9 cellular contexts compared by ENCODE assay signal in genomic region chr11:123519055-123519796, GRCh38.
DNase-seq lines count a peak whose midpoint lies in the region; ATAC-seq and TF ChIP-seq lines count a peak whose summit lies in the region.
"Had no signal": no experiment of that assay in that cellular context is flagged by ENCODE, and none has a peak within 500 bp of the region (broad histone marks: within the 10 kb centered on the region; RNA-seq: fewer than 3 reads in every experiment).

No MANE protein-coding gene starts in this region.

- H3K9me3 ChIP-seq in left ventricle myocardium inferior (replicated peaks) (peaks cover 7% of the 10 kb centered on the region), testis (no peaks in the 10 kb centered on the region)

- POLR2A ChIA-PET in WTC11 (lab: Charles Lee): interaction anchor here (0.7 kb wide), 1 partner anchor 8 kb away, joined by 6 read pairs; no protein-coding TSS in a partner anchor

- H3K27ac ChIP-seq in left ventricle myocardium inferior (replicated peaks) (peak overlapping the region; percentile 86), testis (no peak overlapping the region)

- H3K4me3 ChIP-seq in left ventricle myocardium inferior (no peak overlapping the region), testis (no peak overlapping the region)

- no peak for TF ChIP-seq POLR2A in testis (IDR thresholded peaks at IDR 0.05)

- 32 to 36% methylated on average over 8 to 11 of the region's 11 CpGs for WGBS in testis, 2 donors

- no peak for TF ChIP-seq CTCF in WTC11 (IDR thresholded peaks at IDR 0.05)
- no peak for TF ChIP-seq CTCF in left ventricle myocardium inferior (IDR thresholded peaks at IDR 0.05; ENCODE audit: borderline replicate concordance)
- no peak for TF ChIP-seq CTCF in testis (IDR thresholded peaks at IDR 0.05)

- H3K27ac Mint-ChIP-seq in WTC11: peak overlapping the region; percentile 60; the same call in 1 of the 2 replicates

- peaks cover 36% of the 10 kb centered on the region for H3K4me1 ChIP-seq in left ventricle myocardium inferior
- H3K4me1 ChIP-seq in testis: peaks cover 11% of the 10 kb centered on the region

- no peaks in the 10 kb centered on the region for H3K36me3 Mint-ChIP-seq in WTC11

- intact Hi-C loops in left ventricle myocardium inferior (cut with micrococcal nuclease) (loop anchor here (5.0 kb wide), 1 partner anchor 43 kb away; no protein-coding TSS in a partner anchor), testis (cut with DNase I; ENCODE audit: low total_unique reads) (no loop called here)

- no peaks in the 10 kb centered on the region for H3K27me3 Mint-ChIP-seq in WTC11 (ENCODE audit: low read depth)

- H3K36me3 ChIP-seq in left ventricle myocardium inferior: no peaks in the 10 kb centered on the region
- no peaks in the 10 kb centered on the region for H3K36me3 ChIP-seq in testis (ENCODE audit: low read depth, missing control alignments)

- peak; percentile 71 for ATAC-seq in WTC11

- H3K4me3 Mint-ChIP-seq in WTC11: no peak overlapping the region

- H3K4me1 Mint-ChIP-seq in WTC11: peaks cover 47% of the 10 kb centered on the region

- no peaks in the 10 kb centered on the region for H3K9me3 Mint-ChIP-seq in WTC11

- H3K27me3 ChIP-seq in left ventricle myocardium inferior (ENCODE audit: low read depth) (no peaks in the 10 kb centered on the region), testis (no peaks in the 10 kb centered on the region)

- peak; percentile 24 for DNase-seq in NK-92 treated with Interleukin-12 subunit alpha and Interleukin-12 subunit beta, amount 100 ng/mL, for 24 hours (lab: John Stamatoyannopoulos, UW)
- no peak for DNase-seq in NK-92 (lab: John Stamatoyannopoulos, UW; ENCODE audit: unreplicated experiment)
- no peak for DNase-seq in WTC11 (ENCODE audit: low spot score)
- no peak for DNase-seq in left ventricle myocardium inferior
- DNase-seq in stromal cell of bone marrow (ENCODE audit: low read depth): peak; percentile 39
- DNase-seq in dermis blood vessel endothelial cell: no peak
- DNase-seq in NCI-H1105 (lab: John Stamatoyannopoulos, UW): no peak
- no peak for DNase-seq in testis
- DNase-seq: NCI-H1694 had no signal

- CTCF ChIA-PET in WTC11 (lab: Charles Lee): interaction anchor here (0.6 to 3.7 kb wide), 18 partner anchors 8 to 635 kb away, joined by 3 to 27 read pairs (median 5); partner anchors contain the start of gene SCN3B

TF ChIP-seq in WTC11, 78 proteins besides CTCF, POLR2A, EP300 and RAD21:
- TF ChIP-seq ZNF121 (CRISPR knock-in tag; IDR thresholded peaks at IDR 0.05) (peak; percentile 59; the same call in 1 of the 2 replicates), ZNF317 (CRISPR knock-in tag; IDR thresholded peaks at IDR 0.05; ENCODE audit: borderline replicate concordance, low read depth) (no peak), ZNF263 (CRISPR knock-in tag; IDR thresholded peaks at IDR 0.05; ENCODE audit: low read depth) (0 out of 2 replicates have a peak, but pooled peaks have one; percentile 31), ELF4 (CRISPR knock-in tag; IDR thresholded peaks at IDR 0.05; ENCODE audit: low read depth) (no peak)

Comparison
In these comparisons a context has a peak if more than half of its experiments do, and no peak if none do; other contexts are left out.
1. DNase-seq: peak in NK-92 treated with Interleukin-12 subunit alpha and Interleukin-12 subunit beta, amount 100 ng/mL, for 24 hours (single experiment) and stromal cell of bone marrow (single experiment); none in NK-92 (single experiment), WTC11 (single experiment), left ventricle myocardium inferior (single experiment), dermis blood vessel endothelial cell (single experiment), NCI-H1105 (single experiment) and testis (single experiment).